ENCODE assay signal across 8 cellular contexts in genomic region chr9:96875460-96876142, GRCh38. TPM values are rescaled to one million over a fixed set of nuclear protein-coding genes. Genes with fewer than 3 reads are reported as not detected.
DNase-seq lines count a peak whose midpoint lies in the region; ATAC-seq and TF ChIP-seq lines count a peak whose summit lies in the region.

No MANE protein-coding gene starts in this region.

- H3K9me3 Mint-ChIP-seq in GM23338, result no peaks in the 10 kb centered on the region

- no peaks in the 10 kb centered on the region for H3K36me3 ChIP-seq in GM23338 (ENCODE audit: insufficient read depth)
- H3K36me3 ChIP-seq in MG63, result no peaks in the 10 kb centered on the region
- H3K36me3 ChIP-seq in hepatocyte (replicated peaks; ENCODE audit: insufficient read depth, low read depth), result no peaks in the 10 kb centered on the region

- ATAC-seq in GM23338, result peak; percentile 92

- H3K4me3 ChIP-seq in GM23338 (peak overlapping the region; percentile 66), MG63 (peak overlapping the region; percentile 27), astrocyte of the cerebellum (ENCODE audit: low read depth, low read length) (peak overlapping the region; percentile 64), hepatocyte (peak overlapping the region; percentile 46)

- H3F3A ChIP-seq in GM23338 (replicated peaks; ENCODE audit: low read depth), result no peaks in the 10 kb centered on the region

- POLR2A ChIA-PET in RWPE1 (lab: Yijun Ruan, JAX; ENCODE audit: low non-redundant PET), result no interaction called here

- H4K20me1 ChIP-seq in GM23338 (replicated peaks; ENCODE audit: insufficient read depth) (no peaks in the 10 kb centered on the region), hepatocyte (ENCODE audit: insufficient read depth, poor library complexity, severe bottlenecking) (no peaks in the 10 kb centered on the region)

- DNase-seq in GDM1 (lab: John Stamatoyannopoulos, UW), result peak; percentile 50
- DNase-seq in GM23338 (ENCODE audit: low spot score), result peak; percentile 100
- DNase-seq in MG63, result peak; percentile 42
- DNase-seq in RWPE1 (ENCODE audit: low spot score), result peak; percentile 92
- peak; percentile 72 for DNase-seq in astrocyte of the cerebellum (ENCODE audit: low read depth)
- peak; percentile 92 for DNase-seq in hepatocyte (ENCODE audit: low spot score)
- DNase-seq in pulmonary artery endothelial cell (ENCODE audit: low read depth, low spot score), result peak; percentile 56
- no peak for DNase-seq in NK-92 (lab: John Stamatoyannopoulos, UW; ENCODE audit: unreplicated experiment)

- H3K36me3 Mint-ChIP-seq in GM23338 (ENCODE audit: low read depth), result no peaks in the 10 kb centered on the region

- H2AFZ ChIP-seq in GM23338 (peak overlapping the region; percentile 25; the same call in 1 of the 2 replicates), hepatocyte (peak overlapping the region; percentile 86)

- CTCF ChIA-PET in RWPE1 (lab: Yijun Ruan, JAX), result interaction anchor here (0.6 to 1.5 kb wide), 6 partner anchors 19 to 234 kb away, joined by 3 to 5 read pairs (median 4); no protein-coding TSS in a partner anchor

- peaks cover 11% of the 10 kb centered on the region; the same call in 2 of the 3 replicates for H3K4me1 Mint-ChIP-seq in GM23338

- H3K4me2 ChIP-seq in GM23338, result peak overlapping the region; percentile 75
- H3K4me2 ChIP-seq in hepatocyte, result peak overlapping the region; percentile 91

- H3K4me1 ChIP-seq in GM23338 (ENCODE audit: insufficient read depth) (peaks cover 9% of the 10 kb centered on the region), hepatocyte (ENCODE audit: insufficient read depth) (no peaks in the 10 kb centered on the region)

- H3K9me2 ChIP-seq in GM23338 (ENCODE audit: insufficient read depth), result no peaks in the 10 kb centered on the region
- no peaks in the 10 kb centered on the region for H3K9me2 ChIP-seq in hepatocyte (replicated peaks; ENCODE audit: insufficient read depth)

- WGBS in hepatocyte (ENCODE audit: low lambda C conversion rate, missing lambda C conversion rate), result under 1% methylated on average over 43 of the region's 43 CpGs

- no peak overlapping the region for H3K27ac ChIP-seq in GM23338 (ENCODE audit: low read depth)
- H3K27ac ChIP-seq in RWPE1, result peak overlapping the region; percentile 95
- H3K27ac ChIP-seq in hepatocyte, result peak overlapping the region; percentile 89

- H3K27ac Mint-ChIP-seq in GM23338, result no peak overlapping the region

- H3K9me3 ChIP-seq in MG63 (no peaks in the 10 kb centered on the region), hepatocyte (ENCODE audit: low read depth) (no peaks in the 10 kb centered on the region)

- H3K27me3 Mint-ChIP-seq in GM23338 (ENCODE audit: insufficient read depth, low read depth, poor library complexity), result peaks cover 16% of the 10 kb centered on the region

- H3K4me3 Mint-ChIP-seq in GM23338, result peak overlapping the region; percentile 87

- H3K79me2 ChIP-seq in GM23338 (replicated peaks; ENCODE audit: insufficient read depth) (no peaks in the 10 kb centered on the region), hepatocyte (no peaks in the 10 kb centered on the region)

- in situ Hi-C loops in astrocyte of the cerebellum (cut with HindIII; ENCODE audit: low sequenced_read_pairs), result no loop called here

- TF ChIP-seq CTCF in GM23338 (conservative IDR thresholded peaks at IDR 0.05; ENCODE audit: low read depth in 2 of 2), result peak; percentile 79 to 83
- TF ChIP-seq CTCF in RWPE1 (conservative IDR thresholded peaks at IDR 0.05; ENCODE audit: low read depth), result peak; percentile 75
- TF ChIP-seq CTCF in astrocyte of the cerebellum (IDR thresholded peaks at IDR 0.05; ENCODE audit: low read depth, low read length, missing control alignments), result peak; percentile 28
- peak; percentile 50 for TF ChIP-seq CTCF in hepatocyte (IDR thresholded peaks at IDR 0.05; ENCODE audit: poor library complexity)

- H3K27me3 ChIP-seq in GM23338 (ENCODE audit: insufficient read depth) (peaks cover 47% of the 10 kb centered on the region), MG63 (no peaks in the 10 kb centered on the region), hepatocyte (no peaks in the 10 kb centered on the region)

TF ChIP-seq in GM23338, 12 proteins besides CTCF, POLR2A, EP300 and RAD21:
- no peak for TF ChIP-seq STAT1 (IDR thresholded peaks at IDR 0.05; ENCODE audit: unreplicated experiment)
- TF ChIP-seq, protein P1, sequence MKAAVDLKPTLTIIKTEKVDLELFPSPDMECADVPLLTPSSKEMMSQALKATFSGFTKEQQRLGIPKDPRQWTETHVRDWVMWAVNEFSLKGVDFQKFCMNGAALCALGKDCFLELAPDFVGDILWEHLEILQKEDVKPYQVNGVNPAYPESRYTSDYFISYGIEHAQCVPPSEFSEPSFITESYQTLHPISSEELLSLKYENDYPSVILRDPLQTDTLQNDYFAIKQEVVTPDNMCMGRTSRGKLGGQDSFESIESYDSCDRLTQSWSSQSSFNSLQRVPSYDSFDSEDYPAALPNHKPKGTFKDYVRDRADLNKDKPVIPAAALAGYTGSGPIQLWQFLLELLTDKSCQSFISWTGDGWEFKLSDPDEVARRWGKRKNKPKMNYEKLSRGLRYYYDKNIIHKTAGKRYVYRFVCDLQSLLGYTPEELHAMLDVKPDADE (IDR thresholded peaks at IDR 0.05), result 0 out of 2 replicates have a peak, but pooled peaks have one; percentile 39
- peak; percentile 86 for TF ChIP-seq POLR2AphosphoS5 (IDR thresholded peaks at IDR 0.05; ENCODE audit: low read depth)
- TF ChIP-seq, protein P2, sequence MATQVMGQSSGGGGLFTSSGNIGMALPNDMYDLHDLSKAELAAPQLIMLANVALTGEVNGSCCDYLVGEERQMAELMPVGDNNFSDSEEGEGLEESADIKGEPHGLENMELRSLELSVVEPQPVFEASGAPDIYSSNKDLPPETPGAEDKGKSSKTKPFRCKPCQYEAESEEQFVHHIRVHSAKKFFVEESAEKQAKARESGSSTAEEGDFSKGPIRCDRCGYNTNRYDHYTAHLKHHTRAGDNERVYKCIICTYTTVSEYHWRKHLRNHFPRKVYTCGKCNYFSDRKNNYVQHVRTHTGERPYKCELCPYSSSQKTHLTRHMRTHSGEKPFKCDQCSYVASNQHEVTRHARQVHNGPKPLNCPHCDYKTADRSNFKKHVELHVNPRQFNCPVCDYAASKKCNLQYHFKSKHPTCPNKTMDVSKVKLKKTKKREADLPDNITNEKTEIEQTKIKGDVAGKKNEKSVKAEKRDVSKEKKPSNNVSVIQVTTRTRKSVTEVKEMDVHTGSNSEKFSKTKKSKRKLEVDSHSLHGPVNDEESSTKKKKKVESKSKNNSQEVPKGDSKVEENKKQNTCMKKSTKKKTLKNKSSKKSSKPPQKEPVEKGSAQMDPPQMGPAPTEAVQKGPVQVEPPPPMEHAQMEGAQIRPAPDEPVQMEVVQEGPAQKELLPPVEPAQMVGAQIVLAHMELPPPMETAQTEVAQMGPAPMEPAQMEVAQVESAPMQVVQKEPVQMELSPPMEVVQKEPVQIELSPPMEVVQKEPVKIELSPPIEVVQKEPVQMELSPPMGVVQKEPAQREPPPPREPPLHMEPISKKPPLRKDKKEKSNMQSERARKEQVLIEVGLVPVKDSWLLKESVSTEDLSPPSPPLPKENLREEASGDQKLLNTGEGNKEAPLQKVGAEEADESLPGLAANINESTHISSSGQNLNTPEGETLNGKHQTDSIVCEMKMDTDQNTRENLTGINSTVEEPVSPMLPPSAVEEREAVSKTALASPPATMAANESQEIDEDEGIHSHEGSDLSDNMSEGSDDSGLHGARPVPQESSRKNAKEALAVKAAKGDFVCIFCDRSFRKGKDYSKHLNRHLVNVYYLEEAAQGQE (IDR thresholded peaks at IDR 0.05; ENCODE audit: unreplicated experiment), result no peak

RNA-seq across cellular contexts. Expression of gene ZNF782, which starts 21.3 kb away (rescaled TPM):
- total RNA-seq in GM23338 (2014; rRNA removed; shearing (Covaris generic)), result 5.0 and 6.7 TPM in 2 replicates
- polyA plus RNA-seq in GM23338 (2016; fragmentation: Nextera tagmentation; extraction: Ambion mirVana), result 2.1 and 2.6 TPM in 2 replicates
- total RNA-seq in MG63 (2014; rRNA removed; shearing (Covaris generic); ENCODE audit: low replicate concordance), result 5.1 and 6.3 TPM in 2 replicates
- 7.0 and 10.7 TPM in 2 replicates for total RNA-seq in hepatocyte
- polyA plus RNA-seq in hepatocyte, result 3.5 and 4.0 TPM in 2 replicates
- total RNA-seq in pulmonary artery endothelial cell, result 2.9 and 4.2 TPM in 2 replicates

RNA-seq across cellular contexts. Expression of gene NUTM2G, which starts 53.0 kb away (rescaled TPM):
- 0.54 and 1.6 TPM in 2 replicates for total RNA-seq in GM23338 (2014; rRNA removed; shearing (Covaris generic))
- polyA plus RNA-seq in GM23338 (2016; fragmentation: Nextera tagmentation; extraction: Ambion mirVana), result 0.70 and 0.76 TPM in 2 replicates
- total RNA-seq in MG63 (2014; rRNA removed; shearing (Covaris generic); ENCODE audit: low replicate concordance), result not detected in 2 replicates
- total RNA-seq in hepatocyte, result 0.13 and 0.32 TPM in 2 replicates
- 0.35 and 0.36 TPM in 2 replicates for polyA plus RNA-seq in hepatocyte
- total RNA-seq in pulmonary artery endothelial cell, result not detected in 2 replicates

Comparison
In these comparisons a context has a peak if more than half of its experiments do, and no peak if none do; other contexts are left out.
1. CTCF ChIP-seq: peak in every context shown above with its lines; median percentile 81 in GM23338; 75 in RWPE1; 50 in hepatocyte; 28 in astrocyte of the cerebellum.